ENCODE assay signal across 9 cellular contexts in genomic region chr2:124762388-124762787, GRCh38.
"Had no signal": no experiment of that assay in that cellular context is flagged by ENCODE, and none has a peak within 500 bp of the region (broad histone marks: within the 10 kb centered on the region; RNA-seq: fewer than 3 reads in every experiment).

No MANE protein-coding gene starts in this region.

- DNase-seq: GM23248, GOT3, H7, H9, HCEC 1CT, HFFc6 had no signal

- H3K4me3 ChIP-seq: GM23248, GM23338, HAP-1 had no signal

- H3K9ac ChIP-seq: GM23248 had no signal

- H3K4me2 ChIP-seq: GM23338 had no signal

- ATAC-seq: GM23338, HCT116 had no signal

- H3K9me3 ChIP-seq: HAP-1 had no signal

- H3K36me3 ChIP-seq: HAP-1 had no signal

- H3K4me1 ChIP-seq: HAP-1 had no signal

- H3K27ac ChIP-seq: GM23248 had no signal

- H2AFZ ChIP-seq: GM23248, GM23338 had no signal
